ENCODE assay signal across 1 cellular context in the genomic region with DNA sequence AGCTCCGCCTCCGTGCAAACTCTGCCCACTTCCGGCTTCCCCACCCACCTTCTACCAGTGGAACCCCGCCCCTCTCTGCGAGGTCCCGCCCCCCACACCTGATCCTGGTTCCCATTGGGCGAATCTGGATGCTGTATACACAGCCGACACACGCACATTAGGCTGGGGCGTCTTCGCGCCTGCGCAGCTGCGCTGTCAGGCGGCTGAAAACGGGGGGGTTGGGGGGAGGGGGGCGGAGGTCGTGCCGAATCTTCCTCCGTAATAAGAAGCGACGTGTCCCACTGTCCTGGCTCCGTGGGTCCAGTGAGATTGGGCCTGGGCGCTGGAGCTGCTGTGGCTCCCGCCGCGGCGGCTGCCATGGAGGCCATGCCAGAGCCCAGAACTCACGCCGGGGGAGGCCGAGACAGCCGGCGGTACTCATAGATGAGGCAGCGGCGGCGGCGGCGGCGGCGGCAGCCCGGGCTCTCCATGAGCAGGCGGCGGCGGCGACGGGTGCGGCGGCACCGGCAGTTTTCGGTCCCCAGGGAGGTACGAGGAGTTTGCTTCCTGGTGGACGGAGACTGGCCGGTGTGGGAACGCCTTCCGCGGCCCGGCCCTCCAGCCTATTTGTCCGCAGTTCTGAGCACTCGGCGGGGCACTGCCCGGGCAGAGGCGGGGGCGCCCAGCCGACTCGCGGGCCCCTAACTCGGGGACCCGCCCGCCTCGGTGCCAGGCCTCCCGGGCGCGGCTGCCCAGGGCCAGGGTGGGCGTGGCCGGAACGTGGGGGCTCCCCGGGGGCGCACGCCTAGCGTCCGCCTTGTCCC.
TF ChIP-seq lines count a peak whose summit lies in the region.

No MANE protein-coding gene starts in this region.

TF ChIP-seq in WTC11, 78 proteins besides CTCF, POLR2A, EP300 and RAD21 (continued from another document):
- TF ChIP-seq, protein P1, sequence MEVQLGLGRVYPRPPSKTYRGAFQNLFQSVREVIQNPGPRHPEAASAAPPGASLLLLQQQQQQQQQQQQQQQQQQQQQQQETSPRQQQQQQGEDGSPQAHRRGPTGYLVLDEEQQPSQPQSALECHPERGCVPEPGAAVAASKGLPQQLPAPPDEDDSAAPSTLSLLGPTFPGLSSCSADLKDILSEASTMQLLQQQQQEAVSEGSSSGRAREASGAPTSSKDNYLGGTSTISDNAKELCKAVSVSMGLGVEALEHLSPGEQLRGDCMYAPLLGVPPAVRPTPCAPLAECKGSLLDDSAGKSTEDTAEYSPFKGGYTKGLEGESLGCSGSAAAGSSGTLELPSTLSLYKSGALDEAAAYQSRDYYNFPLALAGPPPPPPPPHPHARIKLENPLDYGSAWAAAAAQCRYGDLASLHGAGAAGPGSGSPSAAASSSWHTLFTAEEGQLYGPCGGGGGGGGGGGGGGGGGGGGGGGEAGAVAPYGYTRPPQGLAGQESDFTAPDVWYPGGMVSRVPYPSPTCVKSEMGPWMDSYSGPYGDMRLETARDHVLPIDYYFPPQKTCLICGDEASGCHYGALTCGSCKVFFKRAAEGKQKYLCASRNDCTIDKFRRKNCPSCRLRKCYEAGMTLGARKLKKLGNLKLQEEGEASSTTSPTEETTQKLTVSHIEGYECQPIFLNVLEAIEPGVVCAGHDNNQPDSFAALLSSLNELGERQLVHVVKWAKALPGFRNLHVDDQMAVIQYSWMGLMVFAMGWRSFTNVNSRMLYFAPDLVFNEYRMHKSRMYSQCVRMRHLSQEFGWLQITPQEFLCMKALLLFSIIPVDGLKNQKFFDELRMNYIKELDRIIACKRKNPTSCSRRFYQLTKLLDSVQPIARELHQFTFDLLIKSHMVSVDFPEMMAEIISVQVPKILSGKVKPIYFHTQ (CRISPR knock-in tag; IDR thresholded peaks at IDR 0.05), result no peak
- 0 out of 2 replicates have a peak, but pooled peaks have one; percentile 22 for TF ChIP-seq CREM (CRISPR knock-in tag; IDR thresholded peaks at IDR 0.05)
- 0 out of 2 replicates have a peak, but pooled peaks have one; percentile 32 for TF ChIP-seq ZNF317 (CRISPR knock-in tag; IDR thresholded peaks at IDR 0.05; ENCODE audit: borderline replicate concordance, low read depth)
- TF ChIP-seq, protein P2, sequence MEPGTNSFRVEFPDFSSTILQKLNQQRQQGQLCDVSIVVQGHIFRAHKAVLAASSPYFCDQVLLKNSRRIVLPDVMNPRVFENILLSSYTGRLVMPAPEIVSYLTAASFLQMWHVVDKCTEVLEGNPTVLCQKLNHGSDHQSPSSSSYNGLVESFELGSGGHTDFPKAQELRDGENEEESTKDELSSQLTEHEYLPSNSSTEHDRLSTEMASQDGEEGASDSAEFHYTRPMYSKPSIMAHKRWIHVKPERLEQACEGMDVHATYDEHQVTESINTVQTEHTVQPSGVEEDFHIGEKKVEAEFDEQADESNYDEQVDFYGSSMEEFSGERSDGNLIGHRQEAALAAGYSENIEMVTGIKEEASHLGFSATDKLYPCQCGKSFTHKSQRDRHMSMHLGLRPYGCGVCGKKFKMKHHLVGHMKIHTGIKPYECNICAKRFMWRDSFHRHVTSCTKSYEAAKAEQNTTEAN (CRISPR knock-in tag; IDR thresholded peaks at IDR 0.05), result no peak
- TF ChIP-seq FOXP1 (CRISPR knock-in tag; IDR thresholded peaks at IDR 0.05; ENCODE audit: borderline replicate concordance), result peak; percentile 56; the same call in 1 of the 2 replicates
- no peak for TF ChIP-seq ATF1 (CRISPR knock-in tag; IDR thresholded peaks at IDR 0.05)
- no peak for TF ChIP-seq FOXP4 (CRISPR knock-in tag; IDR thresholded peaks at IDR 0.05)
- no peak for TF ChIP-seq SOX15 (CRISPR knock-in tag; IDR thresholded peaks at IDR 0.05)
- peak; percentile 62; the same call in 1 of the 2 replicates for TF ChIP-seq FOXK1 (CRISPR knock-in tag; IDR thresholded peaks at IDR 0.05)
- no peak for TF ChIP-seq MAX (CRISPR knock-in tag; IDR thresholded peaks at IDR 0.05)
- TF ChIP-seq ZNF671 (CRISPR knock-in tag; IDR thresholded peaks at IDR 0.05), result no peak
- no peak for TF ChIP-seq EMX1 (CRISPR knock-in tag; IDR thresholded peaks at IDR 0.05)
- no peak for TF ChIP-seq CREB1 (CRISPR knock-in tag; IDR thresholded peaks at IDR 0.05)
- peak; percentile 46; the same call in 1 of the 2 replicates for TF ChIP-seq MYBL2 (CRISPR knock-in tag; IDR thresholded peaks at IDR 0.05)
TF ChIP-seq in WTC11: peak in this region for 11.
